7 cellular contexts compared by ENCODE assay signal in the genomic region with DNA sequence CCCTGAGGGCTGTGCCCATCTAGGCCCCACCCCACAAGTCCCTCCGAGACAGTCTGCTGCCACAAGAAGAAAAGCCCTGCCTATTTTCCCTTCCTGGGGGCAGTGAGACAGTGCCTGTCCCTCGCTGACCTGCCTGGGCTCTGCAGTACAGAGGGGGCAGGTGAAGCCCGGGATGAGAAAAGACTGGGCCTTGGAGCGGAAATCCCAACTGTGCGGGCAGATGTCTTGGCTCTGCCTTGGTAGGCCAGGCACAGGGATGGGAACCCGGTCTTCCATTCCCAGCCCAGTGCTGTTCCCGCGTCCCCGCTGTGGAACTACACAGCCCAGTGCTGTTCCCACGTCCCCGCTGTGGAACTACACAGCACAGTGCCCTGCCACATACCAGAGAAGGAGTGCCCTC. TPM values are rescaled to one million over a fixed set of nuclear protein-coding genes. Genes with fewer than 3 reads are reported as not detected.
"Had no signal": no experiment of that assay in that cellular context is flagged by ENCODE, and none has a peak within 500 bp of the region (broad histone marks: within the 10 kb centered on the region; RNA-seq: fewer than 3 reads in every experiment).

No MANE protein-coding gene starts in this region.

- H2AFZ ChIP-seq: GM23338 had no signal

- H3K4me1 Mint-ChIP-seq: GM23338, H9, IgD-negative memory B cell had no signal

- H3K4me2 ChIP-seq: GM23338 had no signal

- H3K4me3 ChIP-seq: GM23338 had no signal

- H3K4me3 Mint-ChIP-seq: GM23338, IgD-negative memory B cell had no signal

- H3K27me3 Mint-ChIP-seq: IgD-negative memory B cell had no signal

- ATAC-seq: GM23338 had no signal

- H3K9me3 Mint-ChIP-seq: GM23338, H9, IgD-negative memory B cell had no signal

- H3K36me3 Mint-ChIP-seq: IgD-negative memory B cell had no signal

- H3K27ac Mint-ChIP-seq: GM23338, H9 had no signal

- DNase-seq: H9, HCEC 1CT, KBM-7 had no signal

RNA-seq across cellular contexts. Expression of a gene that starts 56.4 kb away (rescaled TPM):
- total RNA-seq: GM23338, H1, H9, HT-29 had no signal
- polyA plus RNA-seq: H1, IgD-negative memory B cell had no signal
